In the genomic region with DNA sequence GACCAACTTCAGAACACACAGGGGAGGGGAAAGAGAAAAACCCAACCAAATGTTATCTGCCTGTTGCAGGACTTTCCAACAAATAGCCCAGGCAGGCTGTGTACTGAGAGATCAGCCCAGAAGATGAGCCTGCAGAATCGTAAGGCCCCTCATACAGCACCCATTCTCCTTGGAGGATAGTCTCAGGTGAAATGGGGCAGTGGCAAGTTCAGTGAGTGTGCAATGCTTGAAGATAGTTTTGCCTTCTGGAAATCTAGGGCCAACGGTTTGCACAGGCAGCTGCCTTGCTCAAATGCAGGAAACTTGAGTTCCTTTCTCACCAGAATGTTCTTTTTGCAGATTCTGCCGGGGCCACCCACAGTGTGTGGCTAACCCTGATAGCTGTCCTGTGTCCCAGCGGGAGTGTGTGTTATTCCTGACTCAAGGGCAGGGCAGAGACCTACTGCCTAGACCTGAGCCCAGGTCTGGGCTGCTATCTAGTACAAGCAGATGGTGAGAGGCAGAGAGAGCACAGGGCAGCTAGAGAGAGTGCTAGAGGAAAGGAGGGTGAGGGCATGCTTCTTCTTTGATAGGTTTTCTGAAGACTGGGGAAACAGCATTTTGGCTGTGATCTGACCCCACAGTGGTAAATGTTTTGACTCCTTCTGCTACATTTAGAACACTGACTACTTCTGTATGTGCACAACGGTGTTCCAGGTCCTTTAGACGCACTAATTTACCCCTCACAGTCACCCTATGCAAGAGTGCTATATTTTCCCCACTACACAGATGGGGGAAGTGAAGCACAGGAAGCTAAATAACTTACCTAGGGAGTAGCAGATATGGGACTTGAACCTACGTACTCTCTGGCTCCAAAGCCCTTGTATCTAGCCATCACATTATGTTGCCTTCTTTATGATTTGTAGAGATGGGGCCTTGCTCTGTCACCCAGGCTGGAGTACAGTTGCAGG, we compare ENCODE assay signal across 15 cellular contexts. TPM values are rescaled to one million over a fixed set of nuclear protein-coding genes. Genes with fewer than 3 reads are reported as not detected.
DNase-seq lines count a peak whose midpoint lies in the region; ATAC-seq, FAIRE-seq and TF ChIP-seq lines count a peak whose summit lies in the region.
"Had no signal": no experiment of that assay in that cellular context is flagged by ENCODE, and none has a peak within 500 bp of the region (broad histone marks: within the 10 kb centered on the region; RNA-seq: fewer than 3 reads in every experiment).

No MANE protein-coding gene starts in this region.

- H3K27ac Mint-ChIP-seq in CD4-positive, alpha-beta T cell: peak overlapping the region; percentile 56
- H3K27ac Mint-ChIP-seq in activated T-helper 17 cell treated with anti-CD3 and anti-CD28 coated beads, Interleukin-2, amount 50 U/mL, for 72 hours: no peak overlapping the region

- H3K4me3 Mint-ChIP-seq in CD4-positive, alpha-beta T cell: no peak overlapping the region
- H3K4me3 Mint-ChIP-seq in activated T-helper 17 cell treated with anti-CD3 and anti-CD28 coated beads, Interleukin-2, amount 50 U/mL, for 72 hours: no peak overlapping the region

- H2AFZ ChIP-seq in GM12878 (ENCODE audit: control insufficient read depth, low read depth, low read length) (peak overlapping the region; percentile 81), osteoblast (ENCODE audit: low read length) (no peak overlapping the region)

- no peak for FAIRE-seq in GM12878 (lab: Jason Lieb, UNC)

- peak overlapping the region; percentile 48; the same call in 1 of the 2 replicates for H3K9ac ChIP-seq in GM12878 (ENCODE audit: control insufficient read depth, insufficient read depth, low read length)

- SMC1A ChIA-PET in GM12878 (lab: Charles Lee; ENCODE audit: uncharacterized antibody, unreplicated experiment): interaction anchor here (0.8 to 14.7 kb wide), 9 partner anchors 9 to 85 kb away, joined by 3 to 227 read pairs (median 4); partner anchors contain the start of gene GADD45A

- whole genome bisulfite sequencing in GM12878 (ENCODE audit: insufficient coverage, insufficient replicate concordance, low lambda C conversion rate, missing lambda C conversion rate): 6% methylated on average over 7 of the region's 7 CpGs

- TF ChIP-seq RAD21 in GM12878 (IDR thresholded peaks at IDR 0.05; ENCODE audit: insufficient read depth, low read depth, low read length): no peak

- H3K4me2 ChIP-seq in GM12878 (ENCODE audit: control insufficient read depth, insufficient read depth): peak overlapping the region; percentile 5
- no peak overlapping the region for H3K4me2 ChIP-seq in osteoblast (ENCODE audit: insufficient read depth, low read length)

- peaks cover 35% of the 10 kb centered on the region for H3K4me1 ChIP-seq in GM12878 (ENCODE audit: control insufficient read depth, insufficient read depth, low read length)
- H3K4me1 ChIP-seq in osteoblast (ENCODE audit: insufficient read depth, low read length): peaks cover 36% of the 10 kb centered on the region

- intact Hi-C loops in CD4-positive, alpha-beta T cell (cut with DNase I, micrococcal nuclease): no loop called here
- intact Hi-C loops in GM12878 (cut with micrococcal nuclease; ENCODE audit: unreplicated experiment): loop anchor here (5.0 kb wide), 1 partner anchor 47 kb away; the partner anchor contains the start of gene GADD45A

- no peaks in the 10 kb centered on the region for H3K36me3 ChIP-seq in GM12878 (ENCODE audit: control insufficient read depth in 2 of 2, insufficient read depth in 2 of 2, low read length in 1 of 2)
- H3K36me3 ChIP-seq in osteoblast (ENCODE audit: insufficient read depth, low read length): peaks cover 10% of the 10 kb centered on the region
- H3K36me3 ChIP-seq: heart left ventricle, left lung had no signal

- H3K36me3 Mint-ChIP-seq in CD4-positive, alpha-beta T cell (ENCODE audit: low read depth): no peaks in the 10 kb centered on the region
- H3K36me3 Mint-ChIP-seq in activated T-helper 17 cell treated with anti-CD3 and anti-CD28 coated beads, Interleukin-2, amount 50 U/mL, for 72 hours (ENCODE audit: low read depth): no peaks in the 10 kb centered on the region

- no peak overlapping the region for H3K4me3 ChIP-seq in GM12878
- H3K4me3 ChIP-seq in osteoblast (ENCODE audit: insufficient read depth, low read length): no peak overlapping the region
- H3K4me3 ChIP-seq: body of pancreas, heart left ventricle, left lung had no signal

- H3K9me3 ChIP-seq in CD4-positive, alpha-beta T cell (ENCODE audit: control insufficient read depth, low read length): no peaks in the 10 kb centered on the region
- no peaks in the 10 kb centered on the region for H3K9me3 ChIP-seq in GM12878 (replicated peaks; ENCODE audit: control insufficient read depth, insufficient read depth, low read length)
- no peaks in the 10 kb centered on the region for H3K9me3 ChIP-seq in osteoblast (ENCODE audit: low read depth, low read length)
- H3K9me3 ChIP-seq: body of pancreas, heart left ventricle, left lung had no signal

- DNase-seq in CD4-positive, alpha-beta T cell: no peak
- DNase-seq in LHCN-M2 (ENCODE audit: low read depth): peak; percentile 82
- no peak for DNase-seq in GM12878 (ENCODE audit: low read depth, low spot score)
- DNase-seq in osteoblast (ENCODE audit: insufficient read length, low spot score, missing footprints): no peak
- DNase-seq in mucosa of gallbladder (ENCODE audit: low spot score): no peak
- no peak for DNase-seq in amygdala (lab: John Stamatoyannopoulos, UW)
- DNase-seq in stimulated activated CD4-positive, alpha-beta T cell treated with anti-CD3 and anti-CD28 coated beads, Interleukin-12 subunit alpha, Interleukin-12 subunit beta, amount 100 ng/mL, for 4 hours: no peak
- DNase-seq: activated CD4-positive, alpha-beta T cell treated with anti-CD3 and anti-CD28 coated beads for 1 hour; activated T-cell treated with anti-CD3 and anti-CD28 coated beads, Interleukin-2, amount 50 U/mL, for 48 hours; body of pancreas; heart left ventricle; left lung; NCI-H1694; NCI-H69 had no signal

- CTCF ChIA-PET in CD4-positive, alpha-beta T cell (lab: Charles Lee): interaction anchor here (0.6 kb wide), 1 partner anchor 33 kb away, joined by 3 read pairs; no protein-coding TSS in a partner anchor
- CTCF ChIA-PET in GM12878 (lab: Yijun Ruan, JAX): interaction anchor here (0.6 to 5.7 kb wide), 3 partner anchors 27 to 97 kb away, joined by 3 to 33 read pairs (median 3); no protein-coding TSS in a partner anchor

- no peak for ATAC-seq in CD4-positive, alpha-beta T cell (ENCODE audit: poor library complexity)
- no peak; the same call in none of the 3 replicates for ATAC-seq in GM12878
- ATAC-seq in activated T-helper 17 cell treated with anti-CD3 and anti-CD28 coated beads, Interleukin-2, amount 50 U/mL, for 72 hours (replicated peaks): no peak
- ATAC-seq: body of pancreas, left lung had no signal

- peaks cover 27% of the 10 kb centered on the region for H3K4me1 Mint-ChIP-seq in CD4-positive, alpha-beta T cell (ENCODE audit: low read depth)
- H3K4me1 Mint-ChIP-seq in activated T-helper 17 cell treated with anti-CD3 and anti-CD28 coated beads, Interleukin-2, amount 50 U/mL, for 72 hours: peaks cover 16% of the 10 kb centered on the region

- RAD21 ChIA-PET in GM12878 (lab: Charles Lee; ENCODE audit: unreplicated experiment): interaction anchor here (1.0 to 2.0 kb wide), 7 partner anchors 10 to 47 kb away, joined by 3 to 9 read pairs (median 4); no protein-coding TSS in a partner anchor

- TF ChIP-seq CTCF in CD4-positive, alpha-beta T cell (IDR thresholded peaks at IDR 0.05): no peak
- TF ChIP-seq CTCF in GM12878 (IDR thresholded peaks at IDR 0.05 in 2 of 3, conservative IDR thresholded peaks at IDR 0.05 in 1 of 3; ENCODE audit: control insufficient read depth in 2 of 3, extremely low read depth in 1 of 3, insufficient read depth in 1 of 3, low read depth in 3 of 3, low read length in 3 of 3) (no peak), osteoblast (IDR thresholded peaks at IDR 0.05; ENCODE audit: extremely low read depth, low read depth, low read length) (no peak)

- H3K27me3 ChIP-seq in CD4-positive, alpha-beta T cell (ENCODE audit: control insufficient read depth, insufficient read depth, low read length): no peaks in the 10 kb centered on the region
- no peaks in the 10 kb centered on the region for H3K27me3 ChIP-seq in GM12878 (replicated peaks in 1 of 2; ENCODE audit: control insufficient read depth in 2 of 2, insufficient read depth in 2 of 2, low read length in 1 of 2)
- no peaks in the 10 kb centered on the region for H3K27me3 ChIP-seq in osteoblast (ENCODE audit: insufficient read depth, low read length)
- H3K27me3 ChIP-seq: body of pancreas, heart left ventricle, left lung had no signal

- no peaks in the 10 kb centered on the region for H3K27me3 Mint-ChIP-seq in CD4-positive, alpha-beta T cell
- H3K27me3 Mint-ChIP-seq in activated T-helper 17 cell treated with anti-CD3 and anti-CD28 coated beads, Interleukin-2, amount 50 U/mL, for 72 hours: peaks cover 6% of the 10 kb centered on the region

- no peak for TF ChIP-seq POLR2A in GM12878 (IDR thresholded peaks at IDR 0.05; ENCODE audit: low read depth, low read length)

- no peaks in the 10 kb centered on the region for H4K20me1 ChIP-seq in GM12878 (ENCODE audit: control insufficient read depth, insufficient read depth)
- H4K20me1 ChIP-seq in osteoblast (ENCODE audit: insufficient read depth, low read length): peaks cover 19% of the 10 kb centered on the region

- H3K79me2 ChIP-seq in GM12878 (ENCODE audit: control insufficient read depth, insufficient read depth, low read length): no peaks in the 10 kb centered on the region
- H3K79me2 ChIP-seq in osteoblast (ENCODE audit: insufficient read depth, low read length): peaks cover 88% of the 10 kb centered on the region

- H3K9me3 Mint-ChIP-seq in CD4-positive, alpha-beta T cell: no peaks in the 10 kb centered on the region
- no peaks in the 10 kb centered on the region for H3K9me3 Mint-ChIP-seq in activated T-helper 17 cell treated with anti-CD3 and anti-CD28 coated beads, Interleukin-2, amount 50 U/mL, for 72 hours

- BruUV-seq in GM12878 (replicated peaks; lab: Mats Ljungman, UMichigan): no TSS peak

- H3K27ac ChIP-seq in CD4-positive, alpha-beta T cell (ENCODE audit: low read depth, low read length): no peak overlapping the region
- H3K27ac ChIP-seq in GM12878 (ENCODE audit: control insufficient read depth, insufficient read depth) (peak overlapping the region; percentile 48), osteoblast (ENCODE audit: low read depth, low read length) (peak overlapping the region; percentile 31)
- H3K27ac ChIP-seq: body of pancreas had no signal

- in situ Hi-C loops in GM12878 (cut with MboI): no loop called here

- POLR2A ChIA-PET in CD4-positive, alpha-beta T cell (lab: Charles Lee): interaction anchor here (3.8 kb wide), 1 partner anchor 49 kb away, joined by 18 read pairs; the partner anchor contains the start of gene GADD45A
- POLR2A ChIA-PET in GM12878 (lab: Charles Lee): interaction anchor here (1.2 kb wide), 1 partner anchor 26 kb away, joined by 3 read pairs; no protein-coding TSS in a partner anchor

- TF ChIP-seq EP300 in GM12878 (IDR thresholded peaks at IDR 0.05; ENCODE audit: borderline replicate concordance in 1 of 2, control insufficient read depth in 1 of 2, low read depth in 2 of 2, low read length in 2 of 2): no peak

RNA-seq across cellular contexts. Expression of gene GADD45A, which starts 49.0 kb away (rescaled TPM):
- 100 to 1,000 TPM; 136 to 140 TPM for total RNA-seq in CD4-positive, alpha-beta T cell
- 112 and 133 TPM in 2 replicates for total RNA-seq in LHCN-M2 (2014; rRNA removed)
- polyA plus RNA-seq in LHCN-M2 (2012): 83.7 TPM
- 18.1 and 22.4 TPM in 2 replicates for total RNA-seq in GM12878 (2013; cell fraction: nucleolus; rRNA removed)
- total RNA-seq in GM12878 (2014; rRNA removed): 18.4 and 19.7 TPM in 2 replicates
- 13.0 and 14.6 TPM in 2 replicates for total RNA-seq in GM12878 (2014; rRNA removed; fragmentation: Illumina TruSeq; extraction: Trizol)
- 25.7 and 26.1 TPM in 2 replicates for total RNA-seq in GM12878 (2021)
- polyA plus RNA-seq in GM12878 (2011; ENCODE audit: low read depth): 14.5 TPM
- 20.6 and 27.8 TPM in 2 replicates for polyA plus RNA-seq in GM12878 (2011; rRNA removed)
- polyA plus RNA-seq in GM12878 (2011; cell fraction: cytosol; rRNA removed): 24.3 and 24.4 TPM in 2 replicates
- 41.6 and 53.4 TPM in 2 replicates for polyA plus RNA-seq in GM12878 (2011; cell fraction: nucleus; rRNA removed)
- polyA plus RNA-seq in GM12878 (2012): 31.6 and 44.9 TPM in 2 replicates
- polyA plus RNA-seq in GM12878 (2014; fragmentation: Illumina TruSeq; extraction: Trizol): 16.1 and 29.0 TPM in 2 replicates
- 1 to 10 TPM; 4.7 to 9.3 TPM for polyA plus RNA-seq in GM12878 (2014; fragmentation: Nextera tagmentation; extraction: Ambion mirVana)
- 18.7 and 20.0 TPM in 2 replicates for polyA plus RNA-seq in GM12878 (2014; rRNA removed)
- 10 to 100 TPM; 41.2 to 48.9 TPM for polyA plus RNA-seq in GM12878 (2016; fragmentation: Nextera tagmentation; extraction: Ambion mirVana)
- 5.9 and 6.2 TPM in 2 replicates for polyA minus RNA-seq in GM12878 (2011; rRNA and poly(A)+ RNA removed)
- polyA minus RNA-seq in GM12878 (2011; cell fraction: cytosol; rRNA and poly(A)+ RNA removed): 8.7 and 13.5 TPM in 2 replicates
- polyA minus RNA-seq in GM12878 (2011; cell fraction: nucleus; rRNA and poly(A)+ RNA removed): 29.6 and 39.4 TPM in 2 replicates
- total RNA-seq in osteoblast: 48.0 and 48.9 TPM in 2 replicates
- total RNA-seq in mucosa of gallbladder: 60.9 TPM
- total RNA-seq in activated T-helper 17 cell treated with anti-CD3 and anti-CD28 coated beads, Interleukin-2, amount 50 U/mL, for 72 hours: 10 to 100 TPM; 70.9 to 83.8 TPM
